Comparison of ENCODE assay signal across 9 cellular contexts in the genomic region with DNA sequence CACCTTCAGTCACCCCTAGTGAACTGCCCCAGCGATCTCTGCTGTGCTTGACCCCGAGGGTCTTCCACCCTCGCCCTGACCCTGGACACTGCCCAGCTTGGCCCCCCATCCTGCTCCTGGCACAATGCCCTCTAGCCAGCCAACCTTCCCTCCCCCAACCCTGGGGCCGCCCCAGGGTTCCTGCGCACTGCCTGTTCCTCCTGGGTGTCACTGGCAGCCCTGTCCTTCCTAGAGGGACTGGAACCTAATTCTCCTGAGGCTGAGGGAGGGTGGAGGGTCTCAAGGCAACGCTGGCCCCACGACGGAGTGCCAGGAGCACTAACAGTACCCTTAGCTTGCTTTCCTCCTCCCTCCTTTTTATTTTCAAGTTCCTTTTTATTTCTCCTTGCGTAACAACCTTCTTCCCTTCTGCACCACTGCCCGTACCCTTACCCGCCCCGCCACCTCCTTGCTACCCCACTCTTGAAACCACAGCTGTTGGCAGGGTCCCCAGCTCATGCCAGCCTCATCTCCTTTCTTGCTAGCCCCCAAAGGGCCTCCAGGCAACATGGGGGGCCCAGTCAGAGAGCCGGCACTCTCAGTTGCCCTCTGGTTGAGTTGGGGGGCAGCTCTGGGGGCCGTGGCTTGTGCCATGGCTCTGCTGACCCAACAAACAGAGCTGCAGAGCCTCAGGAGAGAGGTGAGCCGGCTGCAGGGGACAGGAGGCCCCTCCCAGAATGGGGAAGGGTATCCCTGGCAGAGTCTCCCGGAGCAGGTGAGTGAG. TPM values are rescaled to one million over a fixed set of nuclear protein-coding genes. Genes with fewer than 3 reads are reported as not detected.
DNase-seq lines count a peak whose midpoint lies in the region; ATAC-seq and TF ChIP-seq lines count a peak whose summit lies in the region.
"Had no signal": no experiment of that assay in that cellular context is flagged by ENCODE, and none has a peak within 500 bp of the region (broad histone marks: within the 10 kb centered on the region; RNA-seq: fewer than 3 reads in every experiment).

A gene with protein sequence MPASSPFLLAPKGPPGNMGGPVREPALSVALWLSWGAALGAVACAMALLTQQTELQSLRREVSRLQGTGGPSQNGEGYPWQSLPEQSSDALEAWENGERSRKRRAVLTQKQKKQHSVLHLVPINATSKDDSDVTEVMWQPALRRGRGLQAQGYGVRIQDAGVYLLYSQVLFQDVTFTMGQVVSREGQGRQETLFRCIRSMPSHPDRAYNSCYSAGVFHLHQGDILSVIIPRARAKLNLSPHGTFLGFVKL (plus strand): TSS at position 207 of the 763 bp plus-strand sequence. CDS start 290 bp downstream, at position 497.

- H3K27ac ChIP-seq in angular gyrus (ENCODE audit: low read depth, low read length) (peak within 1 kb of the TSS; percentile 88), left lung (peak within 1 kb of the TSS; percentile 93 to 97), thymus (ENCODE audit: low read depth) (peak within 1 kb of the TSS; percentile 74)

- peak; percentile 19 for DNase-seq in activated CD4-positive, alpha-beta T cell treated with anti-CD3 and anti-CD28 coated beads for 36 hours
- DNase-seq in activated CD4-positive, alpha-beta T cell treated with anti-CD3 and anti-CD28 coated beads, Interleukin-2, amount 50 U/mL, for 1 hour = no peak
- DNase-seq in left lung = peak; percentile 63 to 88
- no peak for DNase-seq in NCI-H2081 treated with DMSO at 0.1 percent for 48 hours (lab: John Stamatoyannopoulos, UW)
- DNase-seq in DMS114 treated with DMSO at 0.1 percent for 48 hours (lab: John Stamatoyannopoulos, UW; ENCODE audit: unreplicated experiment) = no peak
- no peak for DNase-seq in NCI-H128 (lab: John Stamatoyannopoulos, UW; ENCODE audit: unreplicated experiment)
- DNase-seq: DND-41 had no signal

- WGBS in thymus = 15% methylated on average over 16 of the region's 16 CpGs

- no peak for ATAC-seq in activated CD4-positive, alpha-beta T cell treated with anti-CD3 and anti-CD28 coated beads for 36 hours
- peak; percentile 19 for ATAC-seq in left lung

- TF ChIP-seq CTCF in left lung (IDR thresholded peaks at IDR 0.05) = no peak

- peaks cover 0 to 15% of the 10 kb centered on the region in 2 donors for H3K36me3 ChIP-seq in left lung
- H3K36me3 ChIP-seq in thymus (ENCODE audit: control insufficient read depth, insufficient read depth) = peaks cover 7% of the 10 kb centered on the region

- H3K4me1 ChIP-seq in left lung (peaks cover 44 to 74% of the 10 kb centered on the region in 2 donors), thymus (ENCODE audit: control insufficient read depth, insufficient read depth, low read length) (peaks cover 30% of the 10 kb centered on the region)

- H3K27me3 ChIP-seq in left lung (no peaks in the 10 kb centered on the region), thymus (ENCODE audit: control insufficient read depth, insufficient read depth) (no peaks in the 10 kb centered on the region)

- H3K4me3 ChIP-seq in left lung (peak within 1 kb of the TSS; percentile 36 to 82), thymus (ENCODE audit: low read length) (peak within 1 kb of the TSS; percentile 27)

- no peaks in the 10 kb centered on the region for H3K27me3 Mint-ChIP-seq in activated CD4-positive, alpha-beta T cell treated with anti-CD3 and anti-CD28 coated beads for 36 hours

- POLR2A ChIA-PET in activated CD4-positive, alpha-beta T cell treated with anti-CD3 and anti-CD28 coated beads for 36 hours (lab: Charles Lee) = no interaction called here

- no peaks in the 10 kb centered on the region for H3K9me3 Mint-ChIP-seq in activated CD4-positive, alpha-beta T cell treated with anti-CD3 and anti-CD28 coated beads for 36 hours (ENCODE audit: low read depth)

- H3K9me3 ChIP-seq in left lung = no peaks in the 10 kb centered on the region
- no peaks in the 10 kb centered on the region for H3K9me3 ChIP-seq in thymus (ENCODE audit: control insufficient read depth)

- intact Hi-C loops in activated CD4-positive, alpha-beta T cell treated with anti-CD3 and anti-CD28 coated beads for 36 hours (cut with DNase I, micrococcal nuclease) = no loop called here
- intact Hi-C loops in left lung (cut with DNase I) = no loop called here

- peak within 1 kb of the TSS; percentile 37 for H3K4me3 Mint-ChIP-seq in activated CD4-positive, alpha-beta T cell treated with anti-CD3 and anti-CD28 coated beads for 36 hours

- peaks cover 9% of the 10 kb centered on the region for H3K36me3 Mint-ChIP-seq in activated CD4-positive, alpha-beta T cell treated with anti-CD3 and anti-CD28 coated beads for 36 hours (ENCODE audit: low read depth)

- peaks cover 43% of the 10 kb centered on the region for H3K4me1 Mint-ChIP-seq in activated CD4-positive, alpha-beta T cell treated with anti-CD3 and anti-CD28 coated beads for 36 hours

- CTCF ChIA-PET in activated CD4-positive, alpha-beta T cell treated with anti-CD3 and anti-CD28 coated beads for 36 hours (lab: Charles Lee) = interaction anchor here (0.5 to 2.8 kb wide), 7 partner anchors 31 to 501 kb away, joined by 3 to 26 read pairs (median 4); no protein-coding TSS in a partner anchor

- peak within 1 kb of the TSS; percentile 68 for H3K27ac Mint-ChIP-seq in activated CD4-positive, alpha-beta T cell treated with anti-CD3 and anti-CD28 coated beads for 36 hours

RNA-seq across cellular contexts. Expression of the gene that starts here (rescaled TPM):
- 1 to 10 TPM; 1.8 to 2.5 TPM for total RNA-seq in activated CD4-positive, alpha-beta T cell treated with anti-CD3 and anti-CD28 coated beads for 36 hours
- total RNA-seq in left lung = 10 to 100 TPM; 79.2 to 87.4 TPM
- polyA plus RNA-seq in thymus = 19.6 TPM

Comparison
In these comparisons a context has a peak if more than half of its experiments do, and no peak if none do; other contexts are left out.
1. RNA of the gene that starts here (total RNA-seq): 79.2 to 87.4 TPM in left lung; 1.8 to 2.5 TPM in activated CD4-positive, alpha-beta T cell treated with anti-CD3 and anti-CD28 coated beads for 36 hours; every median in the first group is over 10 times any median in the second.
2. DNase-seq: peak in activated CD4-positive, alpha-beta T cell treated with anti-CD3 and anti-CD28 coated beads for 36 hours (single experiment) and left lung (2 of 2); none in activated CD4-positive, alpha-beta T cell treated with anti-CD3 and anti-CD28 coated beads, Interleukin-2, amount 50 U/mL, for 1 hour (single experiment), NCI-H2081 treated with DMSO at 0.1 percent for 48 hours (single experiment), DMS114 treated with DMSO at 0.1 percent for 48 hours (single experiment) and NCI-H128 (single experiment).
3. Peak in every context shown above with its lines, with median percentiles within 50 percentile points of each other: H3K27ac ChIP-seq.